17 cellular contexts compared by ENCODE assay signal in genomic region chr17:63966646-63967265, GRCh38. TPM values are rescaled to one million over a fixed set of nuclear protein-coding genes. Genes with fewer than 3 reads are reported as not detected.
DNase-seq lines count a peak whose midpoint lies in the region; ATAC-seq and TF ChIP-seq lines count a peak whose summit lies in the region.
"Had no signal": no experiment of that assay in that cellular context is flagged by ENCODE, and none has a peak within 500 bp of the region (broad histone marks: within the 10 kb centered on the region; RNA-seq: fewer than 3 reads in every experiment).

No MANE protein-coding gene starts in this region.

- H3K4me1 ChIP-seq in stomach: peaks cover 0 to 4% (median 1%) of the 10 kb centered on the region in 4 donors

- no peak for TF ChIP-seq POLR2A in stomach (IDR thresholded peaks at IDR 0.05)

- no peaks in the 10 kb centered on the region for H3K27me3 Mint-ChIP-seq in activated naive CD8-positive, alpha-beta T cell treated with anti-CD3 and anti-CD28 coated beads, Interleukin-2, amount 50 U/mL, for 24 hours

- no peaks in the 10 kb centered on the region for H3K36me3 ChIP-seq in stomach
- H3K36me3 ChIP-seq: vagina had no signal

- no peak overlapping the region for H3K27ac ChIP-seq in stomach
- H3K27ac ChIP-seq: SK-N-MC, vagina had no signal

- no peaks in the 10 kb centered on the region for H3K9me3 Mint-ChIP-seq in activated naive CD8-positive, alpha-beta T cell treated with anti-CD3 and anti-CD28 coated beads, Interleukin-2, amount 50 U/mL, for 24 hours

- TF ChIP-seq EP300 in stomach (IDR thresholded peaks at IDR 0.05): no peak

- peak; percentile 77 for ATAC-seq in HG03175 (IDR thresholded peaks at IDR 0.05; ENCODE audit: unreplicated experiment)
- ATAC-seq in activated naive CD8-positive, alpha-beta T cell treated with anti-CD3 and anti-CD28 coated beads, Interleukin-2, amount 50 U/mL, for 24 hours: peak; percentile 77
- no peak for ATAC-seq in GM21737 (IDR thresholded peaks at IDR 0.05; ENCODE audit: unreplicated experiment)
- ATAC-seq: sciatic nerve had no signal

- H3K4me3 Mint-ChIP-seq in activated naive CD8-positive, alpha-beta T cell treated with anti-CD3 and anti-CD28 coated beads, Interleukin-2, amount 50 U/mL, for 24 hours: no peak overlapping the region

- TF ChIP-seq CTCF in stomach (IDR thresholded peaks at IDR 0.05): no peak

- H3K4me1 Mint-ChIP-seq in activated naive CD8-positive, alpha-beta T cell treated with anti-CD3 and anti-CD28 coated beads, Interleukin-2, amount 50 U/mL, for 24 hours: peaks cover 23% of the 10 kb centered on the region

- H3K9me3 ChIP-seq in stomach: no peaks in the 10 kb centered on the region
- H3K9me3 ChIP-seq: vagina had no signal

- H3K27ac Mint-ChIP-seq in activated naive CD8-positive, alpha-beta T cell treated with anti-CD3 and anti-CD28 coated beads, Interleukin-2, amount 50 U/mL, for 24 hours: peak overlapping the region; percentile 16

- DNase-seq in stimulated activated CD4-positive, alpha-beta T cell treated with anti-CD3 and anti-CD28 coated beads, Interleukin-1b, Interleukin-23, amount 100 ng/mL, for 48 hours: peak; percentile 45
- no peak for DNase-seq in stimulated activated CD4-positive, alpha-beta T cell treated with anti-CD3 and anti-CD28 coated beads, Interleukin-4, amount 100 ng/mL, for 4 hours
- DNase-seq in activated naive CD8-positive, alpha-beta T cell treated with anti-CD3 and anti-CD28 coated beads, Interleukin-2, amount 50 U/mL, for 24 hours: peak; percentile 26
- DNase-seq in stomach (no peak), hippocampal formation (lab: John Stamatoyannopoulos, UW) (no peak), NCI-H69 (lab: John Stamatoyannopoulos, UW) (no peak)
- DNase-seq: aorta, KBM-7, kidney, NCI-H187 treated with DMSO at 0.1 percent for 48 hours had no signal

- intact Hi-C loops in stomach (cut with DNase I; ENCODE audit: low total_unique reads): no loop called here

- 71 to 86% (median 79%) methylated on average over 11 of the region's 11 CpGs for WGBS in stomach, 5 donors

- H3K4me3 ChIP-seq in stomach: no peak overlapping the region
- H3K4me3 ChIP-seq: SK-N-MC, vagina had no signal

- H3K27me3 ChIP-seq in stomach: no peaks in the 10 kb centered on the region
- H3K27me3 ChIP-seq: vagina had no signal

- no peaks in the 10 kb centered on the region for H3K36me3 Mint-ChIP-seq in activated naive CD8-positive, alpha-beta T cell treated with anti-CD3 and anti-CD28 coated beads, Interleukin-2, amount 50 U/mL, for 24 hours (ENCODE audit: low read depth)

RNA-seq across cellular contexts. Expression of gene SCN4A, which starts 6.0 kb away (rescaled TPM):
- total RNA-seq in stomach: 1 to 10 TPM in 3 of 5 donors, not detected in 2; 1.2 to 2.7 (median 2.4) TPM
- under 1 TPM; 0.05 to 0.31 (median 0.19) TPM for polyA plus RNA-seq in stomach
- total RNA-seq: frontal cortex had no signal

RNA-seq across cellular contexts. Expression of gene PRR29, which starts 31.4 kb away (rescaled TPM):
- total RNA-seq in stomach: under 1 TPM in 1 of 5 donors, not detected in 4; 0.92 TPM
- under 1 TPM in 2 of 3 donors, not detected in 1; 0.08 to 0.50 TPM for polyA plus RNA-seq in stomach
- total RNA-seq: vagina had no signal

RNA-seq across cellular contexts. Expression of gene CD79B, which starts 34.6 kb away (rescaled TPM):
- 1 to 10 TPM in 2 of 5 donors, not detected in 3; 4.8 to 5.3 TPM for total RNA-seq in stomach
- 1 to 10 TPM; 1.7 to 9.7 (median 8.1) TPM for polyA plus RNA-seq in stomach

RNA-seq across cellular contexts. Expression of gene GH1, which starts 48.1 kb away (rescaled TPM):
- not detected for total RNA-seq in stomach
- polyA plus RNA-seq in stomach: not detected
- total RNA-seq: aorta, frontal cortex, kidney, myocyte, sciatic nerve, vagina had no signal
- polyA plus RNA-seq: aorta had no signal

RNA-seq across cellular contexts. Expression of gene ICAM2, which starts 53.7 kb away (rescaled TPM):
- total RNA-seq in stomach: 10 to 100 TPM in 1 of 5 donors, 1 to 10 TPM in 2, not detected in 2; 4.7 to 25.3 (median 9.9) TPM
- 10 to 100 TPM in 2 of 3 donors, 1 to 10 TPM in 1; 8.2 to 15.4 (median 11.5) TPM for polyA plus RNA-seq in stomach

Comparison
In these comparisons a context has a peak if more than half of its experiments do, and no peak if none do; other contexts are left out.
1. DNase-seq: peak in stimulated activated CD4-positive, alpha-beta T cell treated with anti-CD3 and anti-CD28 coated beads, Interleukin-1b, Interleukin-23, amount 100 ng/mL, for 48 hours (single experiment) and activated naive CD8-positive, alpha-beta T cell treated with anti-CD3 and anti-CD28 coated beads, Interleukin-2, amount 50 U/mL, for 24 hours (single experiment); none in stimulated activated CD4-positive, alpha-beta T cell treated with anti-CD3 and anti-CD28 coated beads, Interleukin-4, amount 100 ng/mL, for 4 hours (0 of 2), stomach (single experiment), hippocampal formation (0 of 2) and NCI-H69 (single experiment).